ENCODE assay signal across 29 cellular contexts in genomic region chr11:36600155-36600554, GRCh38. TPM values are rescaled to one million over a fixed set of nuclear protein-coding genes. Genes with fewer than 3 reads are reported as not detected.
"Had no signal": no experiment of that assay in that cellular context is flagged by ENCODE, and none has a peak within 500 bp of the region (broad histone marks: within the 10 kb centered on the region; RNA-seq: fewer than 3 reads in every experiment).

No MANE protein-coding gene starts in this region.

- H3K9me3 Mint-ChIP-seq: naive thymus-derived CD4-positive, alpha-beta T cell; stimulated activated memory B cell treated with anti-CD40 and anti-IgM and Interleukin-4, amounts not matched to agents 10 μg/mL and 1 μg/mL and 100 μg/mL, for 72 hours; stimulated activated naive CD8-positive, alpha-beta T cell treated with anti-CD3 and anti-CD28 coated beads, Interleukin-15, Interleukin-2, amounts not matched to agents 100 ng/mL and 50 ng/mL, for 24 hours had no signal

- H3K9me3 ChIP-seq: esophagus muscularis mucosa, gastrocnemius medialis, spleen, tibial nerve, upper lobe of right lung, vagina had no signal

- H3K36me3 Mint-ChIP-seq: naive thymus-derived CD4-positive, alpha-beta T cell; stimulated activated memory B cell treated with anti-CD40 and anti-IgM and Interleukin-4, amounts not matched to agents 10 μg/mL and 1 μg/mL and 100 μg/mL, for 72 hours had no signal

- H3K4me3 ChIP-seq: esophagus muscularis mucosa, gastrocnemius medialis, lung, spleen, tibial nerve, upper lobe of right lung, vagina had no signal

- H3K4me3 Mint-ChIP-seq: naive thymus-derived CD4-positive, alpha-beta T cell; stimulated activated memory B cell treated with anti-CD40 and anti-IgM and Interleukin-4, amounts not matched to agents 10 μg/mL and 1 μg/mL and 100 μg/mL, for 72 hours; stimulated activated naive CD8-positive, alpha-beta T cell treated with anti-CD3 and anti-CD28 coated beads, Interleukin-15, Interleukin-2, amounts not matched to agents 100 ng/mL and 50 ng/mL, for 24 hours had no signal

- H3K27ac ChIP-seq: epithelial cell of prostate, esophagus muscularis mucosa, gastrocnemius medialis, spleen, tibial nerve, upper lobe of right lung, vagina had no signal

- H3K27me3 ChIP-seq: esophagus muscularis mucosa, gastrocnemius medialis, tibial nerve, upper lobe of right lung, vagina had no signal

- DNase-seq: cortex of kidney; effector memory CD4-positive, alpha-beta T cell; gastrocnemius medialis; glutamatergic neuron; left colon; left ventricle myocardium superior; mesenchymal stem cell; naive thymus-derived CD4-positive, alpha-beta T cell; spleen; stimulated activated CD4-positive, alpha-beta T cell treated with anti-CD3 and anti-CD28 coated beads, Interleukin-15, amount 100 ng/mL, for 24 hours; stimulated activated CD4-positive, alpha-beta T cell treated with anti-CD3 and anti-CD28 coated beads, Interleukin-1b, Interleukin-23, amount 100 ng/mL, for 48 hours; stimulated activated CD4-positive, alpha-beta T cell treated with anti-CD3 and anti-CD28 coated beads, Interleukin-4, amount 100 ng/mL, for 24 hours; upper lobe of right lung had no signal

- ATAC-seq: gastrocnemius medialis; left colon; left ventricle myocardium superior; naive thymus-derived CD4-positive, alpha-beta T cell; sciatic nerve; stimulated activated memory B cell treated with anti-CD40 and anti-IgM and Interleukin-4, amounts not matched to agents 10 μg/mL and 1 μg/mL and 100 μg/mL, for 72 hours; upper lobe of right lung had no signal

- H3K36me3 ChIP-seq: esophagus muscularis mucosa, gastrocnemius medialis, spleen, tibial nerve, upper lobe of right lung, vagina had no signal

- H3K27ac Mint-ChIP-seq: naive thymus-derived CD4-positive, alpha-beta T cell; stimulated activated memory B cell treated with anti-CD40 and anti-IgM and Interleukin-4, amounts not matched to agents 10 μg/mL and 1 μg/mL and 100 μg/mL, for 72 hours; stimulated activated naive CD8-positive, alpha-beta T cell treated with anti-CD3 and anti-CD28 coated beads, Interleukin-15, Interleukin-2, amounts not matched to agents 100 ng/mL and 50 ng/mL, for 24 hours had no signal

RNA-seq across cellular contexts. Expression of gene RAG2, which starts 2.1 kb away (rescaled TPM):
- total RNA-seq: esophagus muscularis mucosa; fibroblast of villous mesenchyme; gastrocnemius medialis; kidney epithelial cell; left colon; left ventricle myocardium superior; lung; mononuclear cell; naive thymus-derived CD4-positive, alpha-beta T cell; osteocyte; pulmonary artery endothelial cell; sciatic nerve; skeletal muscle tissue; spleen; temporal lobe; tibial nerve; upper lobe of right lung; vagina had no signal
- polyA plus RNA-seq: lung; naive thymus-derived CD4-positive, alpha-beta T cell; neural cell; spleen had no signal

RNA-seq across cellular contexts. Expression of gene RAG1, which starts 32.3 kb away (rescaled TPM):
- polyA plus RNA-seq: naive thymus-derived CD4-positive, alpha-beta T cell had no signal
